8 cellular contexts compared by ENCODE assay signal in genomic region chr1:88973520-88974137, GRCh38. TPM values are rescaled to one million over a fixed set of nuclear protein-coding genes. Genes with fewer than 3 reads are reported as not detected.
DNase-seq lines count a peak whose midpoint lies in the region; ATAC-seq, FAIRE-seq and TF ChIP-seq lines count a peak whose summit lies in the region.

No MANE protein-coding gene starts in this region.

- H3K36me3 Mint-ChIP-seq in CD4-positive, CD25-positive, alpha-beta regulatory T cell: peaks cover 10% of the 10 kb centered on the region

- H3K27me3 Mint-ChIP-seq in CD4-positive, CD25-positive, alpha-beta regulatory T cell: no peaks in the 10 kb centered on the region

- peak overlapping the region in 2 of 4 donors; percentile 0 to 43 for H3K4me3 Mint-ChIP-seq in CD4-positive, CD25-positive, alpha-beta regulatory T cell

- POLR2A ChIA-PET in endothelial cell of umbilical vein (lab: Charles Lee): no interaction called here

- BruUV-seq in endothelial cell of umbilical vein (replicated peaks; lab: Mats Ljungman, UMichigan): no TSS peak

- H3K27ac ChIP-seq in CD4-positive, CD25-positive, alpha-beta regulatory T cell (ENCODE audit: insufficient read depth, low read length, poor library complexity, severe bottlenecking): no peak overlapping the region
- H3K27ac ChIP-seq in OCI-LY3 (ENCODE audit: low read length) (no peak overlapping the region), endothelial cell of umbilical vein (ENCODE audit: insufficient read depth, low read depth, low read length) (no peak overlapping the region)

- in situ Hi-C loops in GM13977 (cut with MboI; ENCODE audit: low pct_unique_long_range_greater_than_20kb, low sequenced_read_pairs, unreplicated experiment): no loop called here

- no peaks in the 10 kb centered on the region for H3K27me3 ChIP-seq in CD4-positive, CD25-positive, alpha-beta regulatory T cell (ENCODE audit: control insufficient read depth, insufficient read depth, low read length)
- H3K27me3 ChIP-seq in OCI-LY3 (ENCODE audit: low read depth, low read length) (no peaks in the 10 kb centered on the region), endothelial cell of umbilical vein (ENCODE audit: control insufficient read depth in 2 of 2, insufficient read depth in 2 of 2, low read length in 2 of 2) (no peaks in the 10 kb centered on the region)

- H4K20me1 ChIP-seq in OCI-LY3 (ENCODE audit: insufficient read depth, low read length) (peaks cover 6% of the 10 kb centered on the region; the same call in 1 of the 2 replicates), endothelial cell of umbilical vein (replicated peaks; ENCODE audit: control insufficient read depth, extremely low read depth, insufficient read depth, low read length) (no peaks in the 10 kb centered on the region)

- no peak overlapping the region for H3K4me3 ChIP-seq in CD4-positive, CD25-positive, alpha-beta regulatory T cell (ENCODE audit: low read depth, low read length)
- H3K4me3 ChIP-seq in OCI-LY3 (ENCODE audit: low read length) (no peak overlapping the region), endothelial cell of umbilical vein (replicated peaks in 1 of 3; ENCODE audit: insufficient read depth in 1 of 3, low read depth in 1 of 3, low read length in 3 of 3) (no peak overlapping the region)

- ATAC-seq in CD4-positive, CD25-positive, alpha-beta regulatory T cell (ENCODE audit: low read depth in 2 of 2): no peak
- ATAC-seq in GM18517 (IDR thresholded peaks at IDR 0.05; ENCODE audit: unreplicated experiment): no peak

- H3K4me2 ChIP-seq in OCI-LY3 (ENCODE audit: low read length) (peak overlapping the region; percentile 8; the same call in 1 of the 2 replicates), endothelial cell of umbilical vein (ENCODE audit: insufficient read depth, low read length) (no peak overlapping the region)

- no peak for TF ChIP-seq POLR2A in endothelial cell of umbilical vein (IDR thresholded peaks at IDR 0.05; ENCODE audit: low read depth, low read length)

- H3K9me1 ChIP-seq in endothelial cell of umbilical vein (replicated peaks; ENCODE audit: control insufficient read depth, extremely low read depth, insufficient read depth, low read length): no peaks in the 10 kb centered on the region

- no peaks in the 10 kb centered on the region for H3K9me3 ChIP-seq in CD4-positive, CD25-positive, alpha-beta regulatory T cell (ENCODE audit: control insufficient read depth in 2 of 2, low read length in 2 of 2)
- no peaks in the 10 kb centered on the region for H3K9me3 ChIP-seq in OCI-LY3 (ENCODE audit: insufficient read depth, low read length)
- H3K9me3 ChIP-seq in endothelial cell of umbilical vein (replicated peaks; ENCODE audit: control insufficient read depth, insufficient read depth, low read length): no peaks in the 10 kb centered on the region

- DNase-seq in CD4-positive, CD25-positive, alpha-beta regulatory T cell: peak in 2 of 3 donors; percentile 50 to 70
- DNase-seq in GM13977 (ENCODE audit: low spot score): no peak
- peak; percentile 55 for DNase-seq in endothelial cell of umbilical vein (ENCODE audit: low read depth, low spot score)
- DNase-seq in pons (ENCODE audit: low spot score): peak; percentile 65
- no peak for DNase-seq in C1 segment of cervical spinal cord (lab: John Stamatoyannopoulos, UW)
- no peak for DNase-seq in cerebellar nuclear complex (lab: John Stamatoyannopoulos, UW)

- H2AFZ ChIP-seq in OCI-LY3 (ENCODE audit: low read depth, low read length): no peak overlapping the region
- no peak overlapping the region for H2AFZ ChIP-seq in endothelial cell of umbilical vein (ENCODE audit: low read depth, low read length)

- peaks cover 21 to 35% (median 27%) of the 10 kb centered on the region in 4 donors for H3K4me1 Mint-ChIP-seq in CD4-positive, CD25-positive, alpha-beta regulatory T cell

- FAIRE-seq in endothelial cell of umbilical vein (lab: Jason Lieb, UNC): peak; percentile 77

- dilution Hi-C loops in endothelial cell of umbilical vein (cut with MboI; ENCODE audit: extremely low pct_ligation_motif_present, low sequenced_read_pairs): no loop called here

- peak; percentile 55 for TF ChIP-seq CTCF in GM13977 (IDR thresholded peaks at IDR 0.05; ENCODE audit: extremely low read depth, insufficient read depth, missing control alignments)
- TF ChIP-seq CTCF in OCI-LY3 (IDR thresholded peaks at IDR 0.05; ENCODE audit: low read depth, low read length): peak; percentile 62
- TF ChIP-seq CTCF in endothelial cell of umbilical vein (IDR thresholded peaks at IDR 0.05; ENCODE audit: extremely low read depth in 1 of 2, insufficient read depth in 1 of 2, low read depth in 1 of 2, low read length in 2 of 2): peak; percentile 34 to 35

- peaks cover 15% of the 10 kb centered on the region for H3K4me1 ChIP-seq in CD4-positive, CD25-positive, alpha-beta regulatory T cell (ENCODE audit: control insufficient read depth, insufficient read depth, low read length, poor library complexity, severe bottlenecking)
- H3K4me1 ChIP-seq in OCI-LY3 (ENCODE audit: low read length) (peaks cover 31% of the 10 kb centered on the region), endothelial cell of umbilical vein (ENCODE audit: control insufficient read depth, extremely low read depth, insufficient read depth, low read length) (no peaks in the 10 kb centered on the region)

- no peaks in the 10 kb centered on the region; the same call in 1 of the 2 replicates for H3K79me2 ChIP-seq in OCI-LY3 (ENCODE audit: low read length)
- H3K79me2 ChIP-seq in endothelial cell of umbilical vein (ENCODE audit: control insufficient read depth, insufficient read depth, low read length): no peaks in the 10 kb centered on the region

- no peak overlapping the region for H3K9ac ChIP-seq in OCI-LY3 (ENCODE audit: low read length)
- no peak overlapping the region for H3K9ac ChIP-seq in endothelial cell of umbilical vein (replicated peaks; ENCODE audit: extremely low read depth, insufficient read depth, low read length)

- H3K27ac Mint-ChIP-seq in CD4-positive, CD25-positive, alpha-beta regulatory T cell: peak overlapping the region in 1 of 3 donors; percentile 19

- peaks cover 12% of the 10 kb centered on the region for H3K36me3 ChIP-seq in CD4-positive, CD25-positive, alpha-beta regulatory T cell (ENCODE audit: control insufficient read depth, insufficient read depth, low read length)
- H3K36me3 ChIP-seq in OCI-LY3 (replicated peaks; ENCODE audit: low read depth, low read length): no peaks in the 10 kb centered on the region
- H3K36me3 ChIP-seq in endothelial cell of umbilical vein (ENCODE audit: control insufficient read depth in 2 of 2, extremely low read depth in 1 of 2, insufficient read depth in 2 of 2, low read length in 2 of 2): no peaks in the 10 kb centered on the region

- CTCF ChIA-PET in endothelial cell of umbilical vein (lab: Charles Lee): interaction anchor here (0.7 to 5.2 kb wide), 18 partner anchors 8 to 481 kb away, joined by 3 to 36 read pairs (median 4); partner anchors contain the start of genes GBP1 and GBP3

- peaks cover 0 to 2% (median 0%) of the 10 kb centered on the region in 7 donors for H3K9me3 Mint-ChIP-seq in CD4-positive, CD25-positive, alpha-beta regulatory T cell

- intact Hi-C loops in endothelial cell of umbilical vein (cut with micrococcal nuclease): loop anchor here (1.0 to 5.0 kb wide), 4 partner anchors 25 to 482 kb away; no protein-coding TSS in a partner anchor

TF ChIP-seq in endothelial cell of umbilical vein, 7 proteins besides CTCF, POLR2A, EP300 and RAD21 (continues in another document):
- TF ChIP-seq MAX (IDR thresholded peaks at IDR 0.05; ENCODE audit: insufficient read depth, insufficient read length) (no peak), POLR2AphosphoS5 (IDR thresholded peaks at IDR 0.05; ENCODE audit: insufficient read depth, low read depth, low read length) (no peak), EZH2 (IDR thresholded peaks at IDR 0.05; ENCODE audit: borderline replicate concordance, low read depth, low read length, severe bottlenecking) (no peak)

RNA-seq across cellular contexts. Expression of gene KYAT3, which starts 18.8 kb away (rescaled TPM):
- total RNA-seq in CD4-positive, CD25-positive, alpha-beta regulatory T cell: 16.5 TPM
- 10 to 100 TPM; 20.4 to 32.0 (median 24.4) TPM for polyA plus RNA-seq in CD4-positive, CD25-positive, alpha-beta regulatory T cell
- total RNA-seq in endothelial cell of umbilical vein: 18.1 and 21.1 TPM in 2 replicates
- 7.0 and 8.0 TPM in 2 replicates for polyA plus RNA-seq in endothelial cell of umbilical vein
- polyA plus RNA-seq in endothelial cell of umbilical vein (2011; cell fraction: cytosol; rRNA removed): 14.0 and 14.4 TPM in 2 replicates
- polyA plus RNA-seq in endothelial cell of umbilical vein (2011; cell fraction: nucleus; rRNA removed): 22.4 and 24.4 TPM in 2 replicates
- polyA plus RNA-seq in endothelial cell of umbilical vein (2012): 18.4 and 29.2 TPM in 2 replicates
- 4.4 and 6.5 TPM in 2 replicates for polyA minus RNA-seq in endothelial cell of umbilical vein
- polyA minus RNA-seq in endothelial cell of umbilical vein (2011; cell fraction: cytosol; rRNA and poly(A)+ RNA removed): 3.1 TPM
- polyA minus RNA-seq in endothelial cell of umbilical vein (2011; cell fraction: nucleus; rRNA and poly(A)+ RNA removed): 7.7 and 11.0 TPM in 2 replicates

RNA-seq across cellular contexts. Expression of gene RBMXL1, which starts 18.8 kb away (rescaled TPM):
- 30.3 TPM for total RNA-seq in CD4-positive, CD25-positive, alpha-beta regulatory T cell
- 10 to 100 TPM; 10.6 to 14.0 (median 11.1) TPM for polyA plus RNA-seq in CD4-positive, CD25-positive, alpha-beta regulatory T cell
- total RNA-seq in endothelial cell of umbilical vein: 7.6 and 9.9 TPM in 2 replicates
- polyA plus RNA-seq in endothelial cell of umbilical vein: 2.5 and 2.9 TPM in 2 replicates
- polyA plus RNA-seq in endothelial cell of umbilical vein (2011; cell fraction: cytosol; rRNA removed): 3.0 and 3.1 TPM in 2 replicates
- 4.8 and 5.3 TPM in 2 replicates for polyA plus RNA-seq in endothelial cell of umbilical vein (2011; cell fraction: nucleus; rRNA removed)
- polyA plus RNA-seq in endothelial cell of umbilical vein (2012): 4.2 and 4.9 TPM in 2 replicates
- polyA minus RNA-seq in endothelial cell of umbilical vein: 6.2 and 7.9 TPM in 2 replicates
- polyA minus RNA-seq in endothelial cell of umbilical vein (2011; cell fraction: cytosol; rRNA and poly(A)+ RNA removed): 6.5 TPM
- polyA minus RNA-seq in endothelial cell of umbilical vein (2011; cell fraction: nucleus; rRNA and poly(A)+ RNA removed): 9.3 and 11.6 TPM in 2 replicates

RNA-seq across cellular contexts. Expression of gene GBP3, which starts 49.0 kb away (rescaled TPM):
- 36.6 TPM for total RNA-seq in CD4-positive, CD25-positive, alpha-beta regulatory T cell
- polyA plus RNA-seq in CD4-positive, CD25-positive, alpha-beta regulatory T cell: 10 to 100 TPM; 11.7 to 21.8 (median 18.1) TPM
- 7.3 and 12.7 TPM in 2 replicates for total RNA-seq in endothelial cell of umbilical vein
- 4.8 and 5.7 TPM in 2 replicates for polyA plus RNA-seq in endothelial cell of umbilical vein
- polyA plus RNA-seq in endothelial cell of umbilical vein (2011; cell fraction: cytosol; rRNA removed): 6.0 and 6.3 TPM in 2 replicates
- 18.7 and 23.6 TPM in 2 replicates for polyA plus RNA-seq in endothelial cell of umbilical vein (2011; cell fraction: nucleus; rRNA removed)
- polyA plus RNA-seq in endothelial cell of umbilical vein (2012): 6.9 and 12.3 TPM in 2 replicates
- 15.5 and 18.4 TPM in 2 replicates for polyA minus RNA-seq in endothelial cell of umbilical vein
- polyA minus RNA-seq in endothelial cell of umbilical vein (2011; cell fraction: cytosol; rRNA and poly(A)+ RNA removed): 5.2 TPM
- 21.2 and 21.7 TPM in 2 replicates for polyA minus RNA-seq in endothelial cell of umbilical vein (2011; cell fraction: nucleus; rRNA and poly(A)+ RNA removed)

Comparison
In these comparisons a context has a peak if more than half of its experiments do, and no peak if none do; other contexts are left out.
1. DNase-seq: peak in CD4-positive, CD25-positive, alpha-beta regulatory T cell (2 of 3), endothelial cell of umbilical vein (single experiment) and pons (single experiment); none in GM13977 (single experiment), C1 segment of cervical spinal cord (0 of 14) and cerebellar nuclear complex (0 of 2).
2. Peak in every context shown above with its lines, with median percentiles within 50 percentile points of each other: CTCF ChIP-seq.